8 cellular contexts compared by ENCODE assay signal in the genomic region with DNA sequence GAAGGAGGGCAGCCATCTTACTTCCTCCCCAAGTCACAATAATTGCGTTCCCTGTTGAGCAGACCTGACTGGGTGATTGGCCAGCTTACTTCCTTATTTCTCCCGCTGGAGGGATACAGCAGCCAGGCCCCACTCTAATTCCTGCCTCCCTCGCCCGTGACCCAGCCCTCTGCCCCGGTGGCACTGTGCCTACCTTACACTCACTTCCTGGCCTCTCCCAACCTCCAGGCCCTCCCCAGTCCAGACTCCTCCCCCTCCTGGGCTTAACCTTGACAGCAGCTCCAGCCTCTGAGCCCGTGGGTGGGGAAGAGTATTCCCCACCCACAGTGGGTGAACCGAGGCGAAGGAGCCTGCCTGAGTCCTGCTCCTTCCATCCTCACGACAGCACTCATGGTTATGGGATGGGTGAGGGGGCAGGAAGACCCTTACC. TPM values are rescaled to one million over a fixed set of nuclear protein-coding genes. Genes with fewer than 3 reads are reported as not detected.
DNase-seq lines count a peak whose midpoint lies in the region; ATAC-seq, FAIRE-seq and TF ChIP-seq lines count a peak whose summit lies in the region.

No MANE protein-coding gene starts in this region.

- ATAC-seq in HG02588 (IDR thresholded peaks at IDR 0.05; ENCODE audit: unreplicated experiment) (no peak), GM18867 (IDR thresholded peaks at IDR 0.05; ENCODE audit: unreplicated experiment) (no peak)

- peak in 1 of 6 experiments; percentile 8 for TF ChIP-seq CTCF in esophagus squamous epithelium (IDR thresholded peaks at IDR 0.05)

- no peaks in the 10 kb centered on the region for H3K9me3 Mint-ChIP-seq in IgD-negative memory B cell
- H3K9me3 Mint-ChIP-seq in T-helper 2 cell treated with Interferon-gamma antibody and Interleukin-4, amounts not matched to agents 5 μg/mL and 100 μg/mL, for 36 hours, result no peaks in the 10 kb centered on the region

- H3K27ac ChIP-seq in esophagus squamous epithelium (peak overlapping the region; percentile 94 to 97 (median 94)), small intestine (ENCODE audit: low read depth in 1 of 2, low read length in 1 of 2) (peak overlapping the region; percentile 95 to 99)

- FAIRE-seq in small intestine (lab: Jason Lieb, UNC), result no peak

- no peak for DNase-seq in T-helper 2 cell treated with Interferon-gamma antibody and Interleukin-4, amounts not matched to agents 5 μg/mL and 100 μg/mL, for 36 hours (ENCODE audit: low spot score)
- DNase-seq in esophagus squamous epithelium (lab: John Stamatoyannopoulos, UW) (no peak), small intestine (peak; percentile 99), OCI-M2 (lab: John Stamatoyannopoulos, UW; ENCODE audit: unreplicated experiment) (no peak), NCI-H510A treated with DMSO at 0.1 percent for 48 hours (lab: John Stamatoyannopoulos, UW) (no peak)

- H3K36me3 Mint-ChIP-seq in IgD-negative memory B cell, result peaks cover 4% of the 10 kb centered on the region
- peaks cover 55% of the 10 kb centered on the region for H3K36me3 Mint-ChIP-seq in T-helper 2 cell treated with Interferon-gamma antibody and Interleukin-4, amounts not matched to agents 5 μg/mL and 100 μg/mL, for 36 hours (ENCODE audit: low read depth)

- H3K4me3 ChIP-seq in esophagus squamous epithelium (peak overlapping the region in 2 of 4 donors; percentile 18 to 85), small intestine (ENCODE audit: low read depth in 1 of 2, low read length in 2 of 2) (peak overlapping the region in 1 of 2 donors; percentile 94)

- H3K27ac Mint-ChIP-seq in IgD-negative memory B cell, result peak overlapping the region in 2 of 3 donors; percentile 74 to 97
- H3K27ac Mint-ChIP-seq in T-helper 2 cell treated with Interferon-gamma antibody and Interleukin-4, amounts not matched to agents 5 μg/mL and 100 μg/mL, for 36 hours, result peak overlapping the region; percentile 95

- H3K36me3 ChIP-seq in esophagus squamous epithelium (peaks cover 12 to 49% (median 23%) of the 10 kb centered on the region in 3 donors), small intestine (ENCODE audit: control insufficient read depth in 2 of 2, insufficient read depth in 2 of 2, low read length in 2 of 2) (peaks cover 14 to 17% of the 10 kb centered on the region in 2 donors)

- peak in 2 of 4 donors; percentile 41 to 80 for TF ChIP-seq POLR2A in esophagus squamous epithelium (IDR thresholded peaks at IDR 0.05)

- no peaks in the 10 kb centered on the region for H3K27me3 Mint-ChIP-seq in IgD-negative memory B cell
- no peaks in the 10 kb centered on the region for H3K27me3 Mint-ChIP-seq in T-helper 2 cell treated with Interferon-gamma antibody and Interleukin-4, amounts not matched to agents 5 μg/mL and 100 μg/mL, for 36 hours (ENCODE audit: low read depth)

- H3K27me3 ChIP-seq in esophagus squamous epithelium (no peaks in the 10 kb centered on the region), small intestine (ENCODE audit: control insufficient read depth in 2 of 2, insufficient read depth in 2 of 2, low read length in 2 of 2) (no peaks in the 10 kb centered on the region)

- WGBS in esophagus squamous epithelium, 2 donors, result 18% methylated on average over 4 to 6 of the region's 9 CpGs
- 17 to 44% (median 22%) methylated on average over 8 to 9 of the region's 9 CpGs for WGBS in small intestine, 3 donors

- H3K9me3 ChIP-seq in esophagus squamous epithelium (no peaks in the 10 kb centered on the region), small intestine (ENCODE audit: control insufficient read depth, low read depth) (no peaks in the 10 kb centered on the region)

- peaks cover 32 to 54% (median 33%) of the 10 kb centered on the region in 3 donors for H3K4me1 ChIP-seq in esophagus squamous epithelium
- no peaks in the 10 kb centered on the region for H3K4me1 ChIP-seq in small intestine (ENCODE audit: control insufficient read depth in 2 of 2, insufficient read depth in 1 of 2, low read depth in 1 of 2, low read length in 1 of 2)

- peaks cover 11 to 25% (median 16%) of the 10 kb centered on the region in 3 donors for H3K4me1 Mint-ChIP-seq in IgD-negative memory B cell
- peaks cover 27% of the 10 kb centered on the region for H3K4me1 Mint-ChIP-seq in T-helper 2 cell treated with Interferon-gamma antibody and Interleukin-4, amounts not matched to agents 5 μg/mL and 100 μg/mL, for 36 hours (ENCODE audit: low read depth)

- H3K4me3 Mint-ChIP-seq in IgD-negative memory B cell, result peak overlapping the region in 1 of 4 donors; percentile 48
- H3K4me3 Mint-ChIP-seq in T-helper 2 cell treated with Interferon-gamma antibody and Interleukin-4, amounts not matched to agents 5 μg/mL and 100 μg/mL, for 36 hours, result peak overlapping the region; percentile 97

- intact Hi-C loops in esophagus squamous epithelium (cut with DNase I), result loop anchor here (10.0 kb wide), 1 partner anchor 162 kb away; the partner anchor contains the start of genes CUTA and PHF1

RNA-seq across cellular contexts. Expression of gene BAK1, which starts 3.0 kb away (rescaled TPM):
- 40.6 TPM for polyA plus RNA-seq in IgD-negative memory B cell
- total RNA-seq in esophagus squamous epithelium, result 10 to 100 TPM; 14.3 to 26.2 (median 20.0) TPM
- polyA plus RNA-seq in small intestine, result 100 to 1,000 TPM in 1 of 3 donors, 10 to 100 TPM in 2; 75.6 to 100 (median 85.7) TPM

RNA-seq across cellular contexts. Expression of gene ITPR3, which starts 44.0 kb away (rescaled TPM):
- 6.7 TPM for polyA plus RNA-seq in IgD-negative memory B cell
- 10 to 100 TPM; 21.8 to 39.2 (median 35.3) TPM for total RNA-seq in esophagus squamous epithelium
- 10 to 100 TPM; 51.6 to 62.7 (median 55.5) TPM for polyA plus RNA-seq in small intestine
